ENCODE assay signal across 9 cellular contexts in the genomic region with DNA sequence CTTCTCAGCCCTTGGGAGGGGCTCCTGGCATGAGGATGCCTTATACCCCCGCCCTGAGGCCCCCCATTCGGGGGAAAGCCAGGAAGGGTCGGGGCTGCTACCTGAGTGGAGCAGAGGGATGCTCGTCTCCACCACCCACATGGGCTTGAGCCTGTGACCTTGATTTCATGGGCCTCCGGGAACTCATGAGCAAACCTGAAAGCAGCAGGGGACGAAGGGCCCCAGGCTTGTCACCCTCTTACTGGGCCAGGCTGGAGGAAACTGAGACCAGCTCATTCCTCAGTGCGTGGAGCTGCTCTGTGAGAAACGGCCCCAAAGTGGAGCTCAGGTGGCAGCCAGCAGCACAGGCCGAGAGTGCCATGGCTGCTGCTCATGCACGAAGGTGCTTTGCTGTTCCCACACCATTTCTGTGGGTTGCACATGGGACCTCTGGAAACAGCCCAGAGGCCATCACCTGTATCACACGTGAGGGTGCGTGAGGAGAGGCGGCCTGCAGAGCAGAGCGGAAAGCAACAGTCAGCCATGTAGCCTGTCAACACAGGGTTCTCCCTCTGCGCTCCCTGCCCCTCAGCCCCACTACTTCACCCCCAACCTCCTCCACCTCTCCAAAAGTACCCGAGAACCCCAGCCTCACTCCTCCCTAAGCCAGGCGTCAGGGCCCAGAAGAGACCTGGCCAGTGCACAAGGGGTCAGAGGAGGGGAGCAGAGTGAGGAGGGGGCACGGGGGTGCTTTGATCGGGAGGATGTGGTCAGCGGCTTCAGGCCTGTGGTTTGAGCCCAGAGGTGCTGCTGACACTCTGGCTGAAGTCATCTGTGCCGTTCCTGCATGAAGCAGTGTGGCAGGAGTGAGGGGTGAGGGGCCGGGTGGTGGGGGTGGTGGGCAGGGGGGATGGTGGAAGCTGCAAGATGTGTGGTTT. TPM values are rescaled to one million over a fixed set of nuclear protein-coding genes. Genes with fewer than 3 reads are reported as not detected.
A peak's percentile ranks its signal among the peaks of the same experiment; 100 is the strongest.
DNase-seq lines count a peak whose midpoint lies in the region; ATAC-seq and TF ChIP-seq lines count a peak whose summit lies in the region.
"Had no signal": no experiment of that assay in that cellular context is flagged by ENCODE, and none has a peak within 500 bp of the region (broad histone marks: within the 10 kb centered on the region; RNA-seq: fewer than 3 reads in every experiment).

No MANE protein-coding gene starts in this region.

- CTCF ChIA-PET in CD4-positive, alpha-beta T cell (lab: Charles Lee): interaction anchor here (0.9 to 1.7 kb wide), 4 partner anchors 74 to 98 kb away, joined by 3 to 6 read pairs (median 4); no protein-coding TSS in a partner anchor
- CTCF ChIA-PET in WTC11 (lab: Charles Lee): interaction anchor here (1.3 to 4.8 kb wide), 5 partner anchors 20 to 85 kb away, joined by 3 to 27 read pairs (median 10); no protein-coding TSS in a partner anchor

- no peak for TF ChIP-seq CTCF in CD4-positive, alpha-beta T cell (IDR thresholded peaks at IDR 0.05)
- TF ChIP-seq CTCF in WTC11 (IDR thresholded peaks at IDR 0.05): no peak

- no peaks in the 10 kb centered on the region for H3K36me3 Mint-ChIP-seq in CD4-positive, alpha-beta T cell (ENCODE audit: low read depth)
- H3K36me3 Mint-ChIP-seq in effector memory CD8-positive, alpha-beta T cell (ENCODE audit: insufficient read depth): peaks cover 31% of the 10 kb centered on the region
- no peaks in the 10 kb centered on the region for H3K36me3 Mint-ChIP-seq in WTC11

- no peaks in the 10 kb centered on the region for H3K9me3 Mint-ChIP-seq in CD4-positive, alpha-beta T cell
- H3K9me3 Mint-ChIP-seq in effector memory CD8-positive, alpha-beta T cell: no peaks in the 10 kb centered on the region
- H3K9me3 Mint-ChIP-seq in WTC11: peaks cover 6% of the 10 kb centered on the region

- POLR2A ChIA-PET in CD4-positive, alpha-beta T cell (lab: Charles Lee): interaction anchor here (0.7 to 7.0 kb wide), 6 partner anchors 15 to 321 kb away, joined by 4 to 62 read pairs (median 10); a partner anchor contains a TSS
- POLR2A ChIA-PET in WTC11 (lab: Charles Lee): interaction anchor here (0.5 to 0.8 kb wide), 2 partner anchors 145 to 521 kb away, joined by 3 to 5 read pairs; a partner anchor contains a TSS

- intact Hi-C loops in CD4-positive, alpha-beta T cell (cut with DNase I, micrococcal nuclease): no loop called here

- H3K4me1 Mint-ChIP-seq in CD4-positive, alpha-beta T cell (ENCODE audit: low read depth): peaks cover 62% of the 10 kb centered on the region
- peaks cover 77 to 87% of the 10 kb centered on the region in 2 donors for H3K4me1 Mint-ChIP-seq in effector memory CD8-positive, alpha-beta T cell (ENCODE audit: low read depth in 2 of 2)
- H3K4me1 Mint-ChIP-seq in WTC11: peaks cover 15% of the 10 kb centered on the region

- H3K27me3 ChIP-seq in CD4-positive, alpha-beta T cell (ENCODE audit: control insufficient read depth, insufficient read depth, low read length): no peaks in the 10 kb centered on the region

- no peaks in the 10 kb centered on the region for H3K27me3 Mint-ChIP-seq in CD4-positive, alpha-beta T cell
- no peaks in the 10 kb centered on the region for H3K27me3 Mint-ChIP-seq in effector memory CD8-positive, alpha-beta T cell
- peaks cover 11% of the 10 kb centered on the region for H3K27me3 Mint-ChIP-seq in WTC11 (ENCODE audit: low read depth)

- no peaks in the 10 kb centered on the region for H3K9me3 ChIP-seq in CD4-positive, alpha-beta T cell (ENCODE audit: control insufficient read depth, low read length)

- ATAC-seq in CD4-positive, alpha-beta T cell (ENCODE audit: poor library complexity): peak; percentile 23
- ATAC-seq in GM19395 (IDR thresholded peaks at IDR 0.05; ENCODE audit: unreplicated experiment): peak; percentile 31
- ATAC-seq in effector memory CD8-positive, alpha-beta T cell (replicated peaks): peak; percentile 35
- ATAC-seq in WTC11: no peak
- no peak for ATAC-seq in GM21526 (IDR thresholded peaks at IDR 0.05; ENCODE audit: low FRiP score, unreplicated experiment)

- DNase-seq in CD4-positive, alpha-beta T cell: peak in 1 of 10 experiments; percentile 23
- peak; percentile 15 for DNase-seq in HT1080 (ENCODE audit: low read depth)
- peak; percentile 49 to 55 (median 52) for DNase-seq in effector memory CD8-positive, alpha-beta T cell
- no peak for DNase-seq in NCI-H2107 treated with DMSO at 0.1 percent for 48 hours (lab: John Stamatoyannopoulos, UW; ENCODE audit: unreplicated experiment)
- no peak for DNase-seq in WTC11 (ENCODE audit: low spot score)
- DNase-seq in DMS153 (lab: John Stamatoyannopoulos, UW): no peak
- DNase-seq: NCI-H146 had no signal

- H3K27ac Mint-ChIP-seq in CD4-positive, alpha-beta T cell: peak overlapping the region; percentile 94
- H3K27ac Mint-ChIP-seq in effector memory CD8-positive, alpha-beta T cell: peak overlapping the region; percentile 89 to 94
- no peak overlapping the region for H3K27ac Mint-ChIP-seq in WTC11

- H3K4me3 Mint-ChIP-seq in CD4-positive, alpha-beta T cell: no peak overlapping the region
- peak overlapping the region; percentile 69 to 81 for H3K4me3 Mint-ChIP-seq in effector memory CD8-positive, alpha-beta T cell
- H3K4me3 Mint-ChIP-seq in WTC11: no peak overlapping the region

- peak overlapping the region; percentile 18 for H3K27ac ChIP-seq in CD4-positive, alpha-beta T cell (ENCODE audit: low read depth, low read length)

TF ChIP-seq in WTC11, 78 proteins besides CTCF, POLR2A, EP300 and RAD21:
- TF ChIP-seq, protein P1, sequence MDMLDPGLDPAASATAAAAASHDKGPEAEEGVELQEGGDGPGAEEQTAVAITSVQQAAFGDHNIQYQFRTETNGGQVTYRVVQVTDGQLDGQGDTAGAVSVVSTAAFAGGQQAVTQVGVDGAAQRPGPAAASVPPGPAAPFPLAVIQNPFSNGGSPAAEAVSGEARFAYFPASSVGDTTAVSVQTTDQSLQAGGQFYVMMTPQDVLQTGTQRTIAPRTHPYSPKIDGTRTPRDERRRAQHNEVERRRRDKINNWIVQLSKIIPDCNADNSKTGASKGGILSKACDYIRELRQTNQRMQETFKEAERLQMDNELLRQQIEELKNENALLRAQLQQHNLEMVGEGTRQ (CRISPR knock-in tag; IDR thresholded peaks at IDR 0.05): no peak
- TF ChIP-seq NR2C2 (CRISPR knock-in tag; IDR thresholded peaks at IDR 0.05) (no peak), RELA (CRISPR knock-in tag; IDR thresholded peaks at IDR 0.05; ENCODE audit: borderline replicate concordance) (no peak), CREM (CRISPR knock-in tag; IDR thresholded peaks at IDR 0.05) (no peak)
- TF ChIP-seq, protein P2, sequence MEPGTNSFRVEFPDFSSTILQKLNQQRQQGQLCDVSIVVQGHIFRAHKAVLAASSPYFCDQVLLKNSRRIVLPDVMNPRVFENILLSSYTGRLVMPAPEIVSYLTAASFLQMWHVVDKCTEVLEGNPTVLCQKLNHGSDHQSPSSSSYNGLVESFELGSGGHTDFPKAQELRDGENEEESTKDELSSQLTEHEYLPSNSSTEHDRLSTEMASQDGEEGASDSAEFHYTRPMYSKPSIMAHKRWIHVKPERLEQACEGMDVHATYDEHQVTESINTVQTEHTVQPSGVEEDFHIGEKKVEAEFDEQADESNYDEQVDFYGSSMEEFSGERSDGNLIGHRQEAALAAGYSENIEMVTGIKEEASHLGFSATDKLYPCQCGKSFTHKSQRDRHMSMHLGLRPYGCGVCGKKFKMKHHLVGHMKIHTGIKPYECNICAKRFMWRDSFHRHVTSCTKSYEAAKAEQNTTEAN (CRISPR knock-in tag; IDR thresholded peaks at IDR 0.05): no peak
TF ChIP-seq in WTC11: peak in this region for 0.

RNA-seq across cellular contexts. Expression of a gene that starts 14.2 kb away (rescaled TPM):
- 10 to 100 TPM; 47.5 to 49.6 TPM for total RNA-seq in CD4-positive, alpha-beta T cell
- 0.06 and 0.63 TPM in 2 replicates for total RNA-seq in HT1080 (2014; rRNA removed; shearing (Covaris generic))
- polyA plus RNA-seq in HT1080 (2015; cell fraction: cytosol; rRNA removed): 0.66 and 0.67 TPM in 2 replicates
- 0.29 and 0.44 TPM in 2 replicates for polyA plus RNA-seq in HT1080 (2015; cell fraction: nucleus; rRNA removed)
- 0.92 to 1.4 TPM (median 1.1 TPM) in 3 replicates for total RNA-seq in WTC11 (2021)

RNA-seq across cellular contexts. Expression of a gene that starts 24.2 kb away (rescaled TPM):
- total RNA-seq in CD4-positive, alpha-beta T cell: 10 to 100 TPM; 11.9 to 12.1 TPM
- total RNA-seq in HT1080 (2014; rRNA removed; shearing (Covaris generic)): 5.8 and 10.3 TPM in 2 replicates
- polyA plus RNA-seq in HT1080 (2015; cell fraction: cytosol; rRNA removed): 11.2 and 11.6 TPM in 2 replicates
- 13.3 and 18.6 TPM in 2 replicates for polyA plus RNA-seq in HT1080 (2015; cell fraction: nucleus; rRNA removed)
- 5.7 to 6.4 TPM (median 5.9 TPM) in 3 replicates for total RNA-seq in WTC11 (2021)

RNA-seq across cellular contexts. Expression of a gene that starts 48.4 kb away (rescaled TPM):
- total RNA-seq in CD4-positive, alpha-beta T cell: 1 to 10 TPM; 1.9 to 2.1 TPM
- total RNA-seq in HT1080 (2014; rRNA removed; shearing (Covaris generic)): not detected in 2 replicates
- not detected in 2 replicates for polyA plus RNA-seq in HT1080 (2015; cell fraction: cytosol; rRNA removed)
- not detected in 2 replicates for polyA plus RNA-seq in HT1080 (2015; cell fraction: nucleus; rRNA removed)
- 0.21 to 0.25 TPM (median 0.22 TPM) in 3 replicates for total RNA-seq in WTC11 (2021)

RNA-seq across cellular contexts. Expression of a gene that starts 54.4 kb away (rescaled TPM):
- under 1 TPM; 0.19 to 0.39 TPM for total RNA-seq in CD4-positive, alpha-beta T cell
- total RNA-seq in HT1080 (2014; rRNA removed; shearing (Covaris generic)): 0.11 TPM in 1 of 2 replicates, not detected in the other
- polyA plus RNA-seq in HT1080 (2015; cell fraction: cytosol; rRNA removed): not detected in 2 replicates
- not detected in 2 replicates for polyA plus RNA-seq in HT1080 (2015; cell fraction: nucleus; rRNA removed)
- total RNA-seq in WTC11 (2021): 0.11 to 0.14 TPM in 2 of 3 replicates, not detected in the other

Comparison
In these comparisons a context has a peak if more than half of its experiments do, and no peak if none do; other contexts are left out.
1. ATAC-seq: peak in CD4-positive, alpha-beta T cell (single experiment), GM19395 (single experiment) and effector memory CD8-positive, alpha-beta T cell (single experiment); none in WTC11 (single experiment) and GM21526 (single experiment).
2. DNase-seq: peak in HT1080 (single experiment) and effector memory CD8-positive, alpha-beta T cell (3 of 3); none in NCI-H2107 treated with DMSO at 0.1 percent for 48 hours (single experiment), WTC11 (single experiment) and DMS153 (single experiment).
3. H3K4me3 Mint-ChIP-seq: peak in effector memory CD8-positive, alpha-beta T cell (2 of 2); none in CD4-positive, alpha-beta T cell (single experiment) and WTC11 (single experiment).
4. RNA of a gene that starts 14.2 kb away (total RNA-seq): 47.5 to 49.6 TPM in CD4-positive, alpha-beta T cell; 0.92 to 1.4 TPM in WTC11 and 0.06 to 0.63 TPM in HT1080; every median in the first group is over 10 times any median in the second.